Comparison of ENCODE assay signal across 8 cellular contexts in genomic region chr10:73529089-73529832, GRCh38. TPM values are rescaled to one million over a fixed set of nuclear protein-coding genes. Genes with fewer than 3 reads are reported as not detected.
DNase-seq lines count a peak whose midpoint lies in the region; ATAC-seq and TF ChIP-seq lines count a peak whose summit lies in the region.

No MANE protein-coding gene starts in this region.

- H3K4me1 Mint-ChIP-seq in activated T-helper 2 cell treated with anti-CD3 and anti-CD28 coated beads, Interferon-gamma antibody, Interleukin-2, Interleukin-4, amounts not matched to agents 10 μg/mL and 5 μg/mL and 100 μg/mL, durations not matched to agents 14 hours and 24 hours and 36 hours (ENCODE audit: low read depth) = no peaks in the 10 kb centered on the region

- H3K4me3 Mint-ChIP-seq in activated T-helper 2 cell treated with anti-CD3 and anti-CD28 coated beads, Interferon-gamma antibody, Interleukin-2, Interleukin-4, amounts not matched to agents 10 μg/mL and 5 μg/mL and 100 μg/mL, durations not matched to agents 14 hours and 24 hours and 36 hours (ENCODE audit: low read depth) = no peak overlapping the region

- ATAC-seq in upper lobe of right lung = peak; percentile 92
- ATAC-seq in HG02840 (IDR thresholded peaks at IDR 0.05; ENCODE audit: low FRiP score, unreplicated experiment) = no peak

- H3K27ac ChIP-seq in upper lobe of right lung = no peak overlapping the region

- intact Hi-C loops in activated T-helper 2 cell treated with anti-CD3 and anti-CD28 coated beads, Interferon-gamma antibody, Interleukin-2, Interleukin-4, amounts not matched to agents 10 μg/mL and 5 μg/mL and 100 μg/mL, durations not matched to agents 14 hours and 24 hours and 36 hours (cut with micrococcal nuclease) = loop anchor here (1.0 to 5.0 kb wide), 2 partner anchors 98 to 115 kb away; no protein-coding TSS in a partner anchor
- intact Hi-C loops in upper lobe of right lung (cut with DNase I) = loop anchor here (5.0 kb wide), 1 partner anchor 118 kb away; no protein-coding TSS in a partner anchor

- no peak overlapping the region for H3K4me3 ChIP-seq in fibroblast of villous mesenchyme (ENCODE audit: low read depth, low read length)
- no peak overlapping the region for H3K4me3 ChIP-seq in upper lobe of right lung

- peaks cover 6% of the 10 kb centered on the region for H3K27me3 Mint-ChIP-seq in activated T-helper 2 cell treated with anti-CD3 and anti-CD28 coated beads, Interferon-gamma antibody, Interleukin-2, Interleukin-4, amounts not matched to agents 10 μg/mL and 5 μg/mL and 100 μg/mL, durations not matched to agents 14 hours and 24 hours and 36 hours (ENCODE audit: low read depth)

- H3K27me3 ChIP-seq in upper lobe of right lung = no peaks in the 10 kb centered on the region

- no peaks in the 10 kb centered on the region for H3K36me3 Mint-ChIP-seq in activated T-helper 2 cell treated with anti-CD3 and anti-CD28 coated beads, Interferon-gamma antibody, Interleukin-2, Interleukin-4, amounts not matched to agents 10 μg/mL and 5 μg/mL and 100 μg/mL, durations not matched to agents 14 hours and 24 hours and 36 hours (ENCODE audit: low read depth)

- H3K27ac Mint-ChIP-seq in activated T-helper 2 cell treated with anti-CD3 and anti-CD28 coated beads, Interferon-gamma antibody, Interleukin-2, Interleukin-4, amounts not matched to agents 10 μg/mL and 5 μg/mL and 100 μg/mL, durations not matched to agents 14 hours and 24 hours and 36 hours = no peak overlapping the region

- no peaks in the 10 kb centered on the region for H3K9me3 ChIP-seq in upper lobe of right lung

- peaks cover 43% of the 10 kb centered on the region for H3K36me3 ChIP-seq in upper lobe of right lung

- TF ChIP-seq CTCF in GM12872 (IDR thresholded peaks at IDR 0.05; ENCODE audit: insufficient read depth, low read depth, low read length) = peak; percentile 69
- TF ChIP-seq CTCF in fibroblast of villous mesenchyme (IDR thresholded peaks at IDR 0.05; ENCODE audit: insufficient read depth, low read depth, low read length) = peak; percentile 81
- TF ChIP-seq CTCF in upper lobe of right lung (IDR thresholded peaks at IDR 0.05) = peak; percentile 89

- DNase-seq in LoVo (ENCODE audit: low spot score) (peak; percentile 80), RPMI7951 (ENCODE audit: low read depth) (peak; percentile 65), fibroblast of villous mesenchyme (ENCODE audit: low read depth) (peak; percentile 84), nucleus accumbens (lab: John Stamatoyannopoulos, UW) (peak in 39 of 56 donors; percentile 1 to 65 (median 13)), upper lobe of right lung (no peak)
- DNase-seq in activated T-helper 2 cell treated with anti-CD3 and anti-CD28 coated beads, Interferon-gamma antibody, Interleukin-2, Interleukin-4, amounts not matched to agents 10 μg/mL and 5 μg/mL and 100 μg/mL, durations not matched to agents 14 hours and 24 hours and 36 hours (ENCODE audit: low spot score) = peak; percentile 25

- H3K9me3 Mint-ChIP-seq in activated T-helper 2 cell treated with anti-CD3 and anti-CD28 coated beads, Interferon-gamma antibody, Interleukin-2, Interleukin-4, amounts not matched to agents 10 μg/mL and 5 μg/mL and 100 μg/mL, durations not matched to agents 14 hours and 24 hours and 36 hours = no peaks in the 10 kb centered on the region

- H3K4me1 ChIP-seq in upper lobe of right lung = no peaks in the 10 kb centered on the region

RNA-seq across cellular contexts. Expression of gene PPP3CB, which starts 33.4 kb away (rescaled TPM):
- total RNA-seq in RPMI7951 (2014; rRNA removed; shearing (Covaris generic)) = 15.0 and 15.8 TPM in 2 replicates
- total RNA-seq in activated T-helper 2 cell treated with anti-CD3 and anti-CD28 coated beads, Interferon-gamma antibody, Interleukin-2, Interleukin-4, amounts not matched to agents 10 μg/mL and 5 μg/mL and 100 μg/mL, durations not matched to agents 14 hours and 24 hours and 36 hours = 45.4 and 46.0 TPM in 2 replicates
- total RNA-seq in fibroblast of villous mesenchyme (23.2 and 27.2 TPM in 2 replicates), upper lobe of right lung (38.0 TPM)
